ENCODE assay signal across 1 cellular context in the genomic region with DNA sequence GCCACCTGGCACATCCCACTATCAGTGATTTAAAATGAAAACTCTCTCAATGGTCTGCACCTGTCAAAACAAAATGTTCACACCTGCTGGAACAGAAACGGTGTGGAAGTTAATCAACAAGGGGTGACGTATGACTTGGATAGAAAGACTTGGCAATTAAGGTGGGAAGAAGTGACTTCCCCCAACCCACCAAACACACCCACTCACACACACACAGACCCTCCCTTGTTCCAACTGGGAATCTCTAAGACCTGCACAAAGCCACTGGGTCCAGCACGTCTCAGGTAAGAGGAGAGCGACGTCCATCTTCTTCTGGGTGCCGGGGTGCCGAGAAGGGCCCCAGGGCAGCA.
TF ChIP-seq lines count a peak whose summit lies in the region.

No MANE protein-coding gene starts in this region.

TF ChIP-seq in GM23338, 12 proteins besides CTCF, POLR2A, EP300 and RAD21:
- no peak for TF ChIP-seq NANOG (IDR thresholded peaks at IDR 0.05; ENCODE audit: borderline replicate concordance)
- no peak for TF ChIP-seq ZNF114 (CRISPR knock-in tag; IDR thresholded peaks at IDR 0.05)
- no peak for TF ChIP-seq ETS1 (IDR thresholded peaks at IDR 0.05)
- TF ChIP-seq ZNF331 (CRISPR knock-in tag; IDR thresholded peaks at IDR 0.05; ENCODE audit: low read depth): no peak
- no peak for TF ChIP-seq ZNF462 (CRISPR knock-in tag; IDR thresholded peaks at IDR 0.05)
